In the genomic region with DNA sequence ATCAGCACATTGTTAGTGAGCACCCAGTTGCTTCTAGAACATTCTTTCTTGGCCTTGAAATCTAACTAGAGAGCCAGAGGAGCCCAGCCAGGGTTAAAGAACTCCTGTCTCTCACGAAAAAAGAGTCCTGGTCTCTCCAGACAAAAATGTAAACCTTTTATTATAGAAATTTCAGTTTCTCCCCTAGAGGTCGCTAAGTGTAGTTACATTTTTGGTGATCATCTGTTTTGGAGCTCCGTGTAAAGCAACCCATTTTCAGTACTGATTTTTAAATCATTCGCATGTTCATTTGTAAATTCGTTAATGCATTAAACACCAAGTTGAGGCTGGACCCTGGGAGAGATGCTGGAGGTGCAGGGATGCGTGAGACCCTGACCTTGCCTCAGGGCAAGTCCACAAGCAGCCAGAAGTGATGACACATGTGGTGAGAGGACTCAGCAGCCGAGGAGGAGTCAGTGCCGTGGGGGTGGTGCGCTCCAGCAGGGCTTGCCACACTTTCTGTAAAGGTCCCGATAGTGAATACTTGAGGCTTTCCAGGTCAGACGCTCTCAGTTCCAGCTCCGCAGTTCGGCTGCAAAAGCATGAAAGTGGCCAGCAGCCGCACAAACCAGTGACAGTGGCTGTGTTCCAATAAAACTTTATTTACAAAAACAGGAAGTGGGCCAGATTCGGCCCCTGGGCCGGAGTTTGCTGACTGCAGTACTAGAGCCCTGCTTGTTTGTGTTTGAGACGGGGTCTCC, we compare ENCODE assay signal across 1 cellular context.
TF ChIP-seq lines count a peak whose summit lies in the region.

No MANE protein-coding gene starts in this region.

TF ChIP-seq in endothelial cell of umbilical vein, 7 proteins besides CTCF, POLR2A, EP300 and RAD21:
- no peak for TF ChIP-seq EZH2 (IDR thresholded peaks at IDR 0.05; ENCODE audit: borderline replicate concordance, low read depth, low read length, severe bottlenecking)
- no peak for TF ChIP-seq GATA2 (IDR thresholded peaks at IDR 0.05; ENCODE audit: insufficient read depth, insufficient read length, low read depth, low read length)
- TF ChIP-seq MYC (IDR thresholded peaks at IDR 0.05; ENCODE audit: low read depth, low read length): no peak
- TF ChIP-seq POLR2AphosphoS5 (IDR thresholded peaks at IDR 0.05; ENCODE audit: insufficient read depth, low read depth, low read length): no peak
- TF ChIP-seq JUN (IDR thresholded peaks at IDR 0.05; ENCODE audit: borderline replicate concordance, insufficient read depth, insufficient read length, low read depth): no peak
- TF ChIP-seq, protein P1, sequence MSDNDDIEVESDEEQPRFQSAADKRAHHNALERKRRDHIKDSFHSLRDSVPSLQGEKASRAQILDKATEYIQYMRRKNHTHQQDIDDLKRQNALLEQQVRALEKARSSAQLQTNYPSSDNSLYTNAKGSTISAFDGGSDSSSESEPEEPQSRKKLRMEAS (IDR thresholded peaks at IDR 0.05; ENCODE audit: insufficient read depth, insufficient read length): no peak
- TF ChIP-seq FOS (IDR thresholded peaks at IDR 0.05; ENCODE audit: borderline replicate concordance, insufficient read depth, low read length): no peak
